In the genomic region with DNA sequence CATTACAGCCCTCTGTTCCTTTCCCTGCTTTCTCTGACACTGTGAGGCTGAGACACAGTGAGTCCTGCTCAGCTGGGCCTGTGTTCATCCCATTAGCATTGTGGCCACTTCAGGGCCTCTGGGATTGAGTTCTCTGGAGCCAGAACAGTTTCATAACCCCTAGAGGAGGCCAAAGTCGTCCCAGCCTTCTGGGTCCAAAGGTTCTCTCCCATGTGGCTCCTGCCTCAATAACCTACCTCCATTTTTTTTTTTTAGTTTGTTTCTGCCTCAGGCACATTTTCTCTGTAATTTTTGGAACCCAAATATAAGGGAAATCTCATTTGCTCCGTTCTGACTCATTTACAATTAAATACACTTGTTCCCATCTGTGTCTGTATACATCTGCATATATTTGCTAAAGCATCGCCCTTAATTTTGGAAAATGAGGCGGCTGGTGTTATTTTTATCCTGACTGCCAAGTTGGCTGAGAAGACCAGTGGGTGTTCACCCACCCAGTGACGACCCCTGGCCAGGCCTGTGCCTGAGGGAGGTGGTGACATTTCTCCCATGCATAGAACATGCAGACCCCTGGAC, we compare ENCODE assay signal across 9 cellular contexts. TPM values are rescaled to one million over a fixed set of nuclear protein-coding genes. Genes with fewer than 3 reads are reported as not detected.
DNase-seq lines count a peak whose midpoint lies in the region; ATAC-seq and TF ChIP-seq lines count a peak whose summit lies in the region.
"Had no signal": no experiment of that assay in that cellular context is flagged by ENCODE, and none has a peak within 500 bp of the region (broad histone marks: within the 10 kb centered on the region; RNA-seq: fewer than 3 reads in every experiment).

No MANE protein-coding gene starts in this region.

- H3K27me3 ChIP-seq in adipocyte (replicated peaks; ENCODE audit: control insufficient read depth, insufficient read depth, low read length) (peaks cover 18% of the 10 kb centered on the region), hepatocyte (no peaks in the 10 kb centered on the region), rectal smooth muscle tissue (ENCODE audit: control insufficient read depth, insufficient read depth, low read length) (no peaks in the 10 kb centered on the region)

- H3K4me3 ChIP-seq in adipocyte (ENCODE audit: low read length) (no peak overlapping the region), hepatocyte (no peak overlapping the region), rectal smooth muscle tissue (ENCODE audit: low read length) (peak overlapping the region; percentile 34)

- no peaks in the 10 kb centered on the region for H3K9me2 ChIP-seq in hepatocyte (replicated peaks; ENCODE audit: insufficient read depth)

- no peaks in the 10 kb centered on the region for H3K9me3 ChIP-seq in adipocyte (ENCODE audit: control insufficient read depth, low read length)
- H3K9me3 ChIP-seq in hepatocyte (ENCODE audit: low read depth), result no peaks in the 10 kb centered on the region

- H4K20me1 ChIP-seq in hepatocyte (ENCODE audit: insufficient read depth, poor library complexity, severe bottlenecking), result no peaks in the 10 kb centered on the region

- DNase-seq in Daoy (ENCODE audit: low read depth) (peak; percentile 35), adipocyte (ENCODE audit: low read depth) (peak; percentile 26), hepatocyte (ENCODE audit: low spot score) (peak; percentile 59), NCI-H82 treated with DMSO at 0.1 percent for 48 hours (lab: John Stamatoyannopoulos, UW; ENCODE audit: unreplicated experiment) (no peak), NK-92 (lab: John Stamatoyannopoulos, UW; ENCODE audit: unreplicated experiment) (no peak), AG08396 (ENCODE audit: low spot score) (no peak)
- DNase-seq: cerebellar nuclear complex had no signal

- 64% methylated on average over 5 of the region's 5 CpGs for WGBS in hepatocyte (ENCODE audit: low lambda C conversion rate, missing lambda C conversion rate)

- no peaks in the 10 kb centered on the region for H3K79me2 ChIP-seq in hepatocyte

- no peak for ATAC-seq in GM21619 (IDR thresholded peaks at IDR 0.05; ENCODE audit: unreplicated experiment)

- H3K27ac ChIP-seq in hepatocyte, result peak overlapping the region; percentile 85
- H3K27ac ChIP-seq in rectal smooth muscle tissue (ENCODE audit: low read depth, low read length), result peak overlapping the region; percentile 89

- TF ChIP-seq CTCF in hepatocyte (IDR thresholded peaks at IDR 0.05; ENCODE audit: poor library complexity), result no peak

- H3K36me3 ChIP-seq in adipocyte (ENCODE audit: control insufficient read depth, insufficient read depth, low read length, severe bottlenecking), result no peaks in the 10 kb centered on the region
- no peaks in the 10 kb centered on the region for H3K36me3 ChIP-seq in hepatocyte (replicated peaks; ENCODE audit: insufficient read depth, low read depth)
- H3K36me3 ChIP-seq in rectal smooth muscle tissue (ENCODE audit: control insufficient read depth, insufficient read depth, low read length), result no peaks in the 10 kb centered on the region

- H3K4me1 ChIP-seq in adipocyte (ENCODE audit: control insufficient read depth, insufficient read depth, low read length) (peaks cover 23% of the 10 kb centered on the region), hepatocyte (ENCODE audit: insufficient read depth) (peaks cover 21% of the 10 kb centered on the region), rectal smooth muscle tissue (ENCODE audit: control insufficient read depth, insufficient read depth, low read length) (peaks cover 15% of the 10 kb centered on the region)

- H2AFZ ChIP-seq in hepatocyte, result peak overlapping the region; percentile 12

- peak overlapping the region; percentile 26 for H3K4me2 ChIP-seq in hepatocyte

- H3K9ac ChIP-seq in adipocyte (ENCODE audit: low read length), result peak overlapping the region; percentile 26
- no peak overlapping the region for H3K9ac ChIP-seq in rectal smooth muscle tissue (ENCODE audit: low read length)

RNA-seq across cellular contexts. Expression of gene CTNNA1, which starts 27.3 kb away (rescaled TPM):
- 255 and 285 TPM in 2 replicates for total RNA-seq in Daoy (2014; rRNA removed; shearing (Covaris generic))
- total RNA-seq in hepatocyte, result 335 and 349 TPM in 2 replicates
- 134 and 152 TPM in 2 replicates for polyA plus RNA-seq in hepatocyte

Comparison
In these comparisons a context has a peak if more than half of its experiments do, and no peak if none do; other contexts are left out.
1. DNase-seq: peak in Daoy (single experiment), adipocyte (single experiment) and hepatocyte (single experiment); none in NCI-H82 treated with DMSO at 0.1 percent for 48 hours (single experiment), NK-92 (single experiment) and AG08396 (single experiment).